1 cellular context compared by ENCODE assay signal in genomic region chr22:46507451-46508390, GRCh38.
TF ChIP-seq lines count a peak whose summit lies in the region.

No MANE protein-coding gene starts in this region.

TF ChIP-seq in H1, 55 proteins besides CTCF, POLR2A, EP300 and RAD21:
- TF ChIP-seq, protein P1, sequence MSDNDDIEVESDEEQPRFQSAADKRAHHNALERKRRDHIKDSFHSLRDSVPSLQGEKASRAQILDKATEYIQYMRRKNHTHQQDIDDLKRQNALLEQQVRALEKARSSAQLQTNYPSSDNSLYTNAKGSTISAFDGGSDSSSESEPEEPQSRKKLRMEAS (IDR thresholded peaks at IDR 0.05) = no peak
- TF ChIP-seq TCF12 (IDR thresholded peaks at IDR 0.05; ENCODE audit: low read depth, low read length) (no peak), BACH1 (IDR thresholded peaks at IDR 0.05; ENCODE audit: low read length) (no peak), TBP (IDR thresholded peaks at IDR 0.05; ENCODE audit: low read depth, low read length) (no peak), SIRT6 (IDR thresholded peaks at IDR 0.05; ENCODE audit: low read length) (no peak), CHD1 (IDR thresholded peaks at IDR 0.05; ENCODE audit: low read depth, low read length) (no peak), BCL11A (IDR thresholded peaks at IDR 0.05; ENCODE audit: low read depth in 2 of 2, low read length in 2 of 2) (no peak), CEBPB (IDR thresholded peaks at IDR 0.05; ENCODE audit: low read depth, low read length) (no peak), SAP30 (IDR thresholded peaks at IDR 0.05; ENCODE audit: insufficient read depth, insufficient replicate concordance, low read length) (no peak), RNF2 (IDR thresholded peaks at IDR 0.05; ENCODE audit: borderline replicate concordance, low read depth, low read length, missing control alignments, poor library complexity, severe bottlenecking) (no peak), TAF1 (IDR thresholded peaks at IDR 0.05; ENCODE audit: low read depth, low read length) (no peak), HDAC2 (IDR thresholded peaks at IDR 0.05; ENCODE audit: borderline replicate concordance in 1 of 2, low read depth in 2 of 2, low read length in 2 of 2) (no peak), CBX8 (IDR thresholded peaks at IDR 0.05; ENCODE audit: borderline replicate concordance, low read depth, low read length) (no peak), SP1 (IDR thresholded peaks at IDR 0.05; ENCODE audit: low read depth, low read length) (no peak)
- TF ChIP-seq, protein P2, sequence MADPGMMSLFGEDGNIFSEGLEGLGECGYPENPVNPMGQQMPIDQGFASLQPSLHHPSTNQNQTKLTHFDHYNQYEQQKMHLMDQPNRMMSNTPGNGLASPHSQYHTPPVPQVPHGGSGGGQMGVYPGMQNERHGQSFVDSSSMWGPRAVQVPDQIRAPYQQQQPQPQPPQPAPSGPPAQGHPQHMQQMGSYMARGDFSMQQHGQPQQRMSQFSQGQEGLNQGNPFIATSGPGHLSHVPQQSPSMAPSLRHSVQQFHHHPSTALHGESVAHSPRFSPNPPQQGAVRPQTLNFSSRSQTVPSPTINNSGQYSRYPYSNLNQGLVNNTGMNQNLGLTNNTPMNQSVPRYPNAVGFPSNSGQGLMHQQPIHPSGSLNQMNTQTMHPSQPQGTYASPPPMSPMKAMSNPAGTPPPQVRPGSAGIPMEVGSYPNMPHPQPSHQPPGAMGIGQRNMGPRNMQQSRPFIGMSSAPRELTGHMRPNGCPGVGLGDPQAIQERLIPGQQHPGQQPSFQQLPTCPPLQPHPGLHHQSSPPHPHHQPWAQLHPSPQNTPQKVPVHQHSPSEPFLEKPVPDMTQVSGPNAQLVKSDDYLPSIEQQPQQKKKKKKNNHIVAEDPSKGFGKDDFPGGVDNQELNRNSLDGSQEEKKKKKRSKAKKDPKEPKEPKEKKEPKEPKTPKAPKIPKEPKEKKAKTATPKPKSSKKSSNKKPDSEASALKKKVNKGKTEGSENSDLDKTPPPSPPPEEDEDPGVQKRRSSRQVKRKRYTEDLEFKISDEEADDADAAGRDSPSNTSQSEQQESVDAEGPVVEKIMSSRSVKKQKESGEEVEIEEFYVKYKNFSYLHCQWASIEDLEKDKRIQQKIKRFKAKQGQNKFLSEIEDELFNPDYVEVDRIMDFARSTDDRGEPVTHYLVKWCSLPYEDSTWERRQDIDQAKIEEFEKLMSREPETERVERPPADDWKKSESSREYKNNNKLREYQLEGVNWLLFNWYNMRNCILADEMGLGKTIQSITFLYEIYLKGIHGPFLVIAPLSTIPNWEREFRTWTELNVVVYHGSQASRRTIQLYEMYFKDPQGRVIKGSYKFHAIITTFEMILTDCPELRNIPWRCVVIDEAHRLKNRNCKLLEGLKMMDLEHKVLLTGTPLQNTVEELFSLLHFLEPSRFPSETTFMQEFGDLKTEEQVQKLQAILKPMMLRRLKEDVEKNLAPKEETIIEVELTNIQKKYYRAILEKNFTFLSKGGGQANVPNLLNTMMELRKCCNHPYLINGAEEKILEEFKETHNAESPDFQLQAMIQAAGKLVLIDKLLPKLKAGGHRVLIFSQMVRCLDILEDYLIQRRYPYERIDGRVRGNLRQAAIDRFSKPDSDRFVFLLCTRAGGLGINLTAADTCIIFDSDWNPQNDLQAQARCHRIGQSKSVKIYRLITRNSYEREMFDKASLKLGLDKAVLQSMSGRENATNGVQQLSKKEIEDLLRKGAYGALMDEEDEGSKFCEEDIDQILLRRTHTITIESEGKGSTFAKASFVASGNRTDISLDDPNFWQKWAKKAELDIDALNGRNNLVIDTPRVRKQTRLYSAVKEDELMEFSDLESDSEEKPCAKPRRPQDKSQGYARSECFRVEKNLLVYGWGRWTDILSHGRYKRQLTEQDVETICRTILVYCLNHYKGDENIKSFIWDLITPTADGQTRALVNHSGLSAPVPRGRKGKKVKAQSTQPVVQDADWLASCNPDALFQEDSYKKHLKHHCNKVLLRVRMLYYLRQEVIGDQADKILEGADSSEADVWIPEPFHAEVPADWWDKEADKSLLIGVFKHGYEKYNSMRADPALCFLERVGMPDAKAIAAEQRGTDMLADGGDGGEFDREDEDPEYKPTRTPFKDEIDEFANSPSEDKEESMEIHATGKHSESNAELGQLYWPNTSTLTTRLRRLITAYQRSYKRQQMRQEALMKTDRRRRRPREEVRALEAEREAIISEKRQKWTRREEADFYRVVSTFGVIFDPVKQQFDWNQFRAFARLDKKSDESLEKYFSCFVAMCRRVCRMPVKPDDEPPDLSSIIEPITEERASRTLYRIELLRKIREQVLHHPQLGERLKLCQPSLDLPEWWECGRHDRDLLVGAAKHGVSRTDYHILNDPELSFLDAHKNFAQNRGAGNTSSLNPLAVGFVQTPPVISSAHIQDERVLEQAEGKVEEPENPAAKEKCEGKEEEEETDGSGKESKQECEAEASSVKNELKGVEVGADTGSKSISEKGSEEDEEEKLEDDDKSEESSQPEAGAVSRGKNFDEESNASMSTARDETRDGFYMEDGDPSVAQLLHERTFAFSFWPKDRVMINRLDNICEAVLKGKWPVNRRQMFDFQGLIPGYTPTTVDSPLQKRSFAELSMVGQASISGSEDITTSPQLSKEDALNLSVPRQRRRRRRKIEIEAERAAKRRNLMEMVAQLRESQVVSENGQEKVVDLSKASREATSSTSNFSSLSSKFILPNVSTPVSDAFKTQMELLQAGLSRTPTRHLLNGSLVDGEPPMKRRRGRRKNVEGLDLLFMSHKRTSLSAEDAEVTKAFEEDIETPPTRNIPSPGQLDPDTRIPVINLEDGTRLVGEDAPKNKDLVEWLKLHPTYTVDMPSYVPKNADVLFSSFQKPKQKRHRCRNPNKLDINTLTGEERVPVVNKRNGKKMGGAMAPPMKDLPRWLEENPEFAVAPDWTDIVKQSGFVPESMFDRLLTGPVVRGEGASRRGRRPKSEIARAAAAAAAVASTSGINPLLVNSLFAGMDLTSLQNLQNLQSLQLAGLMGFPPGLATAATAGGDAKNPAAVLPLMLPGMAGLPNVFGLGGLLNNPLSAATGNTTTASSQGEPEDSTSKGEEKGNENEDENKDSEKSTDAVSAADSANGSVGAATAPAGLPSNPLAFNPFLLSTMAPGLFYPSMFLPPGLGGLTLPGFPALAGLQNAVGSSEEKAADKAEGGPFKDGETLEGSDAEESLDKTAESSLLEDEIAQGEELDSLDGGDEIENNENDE (IDR thresholded peaks at IDR 0.05; ENCODE audit: insufficient replicate concordance, low read length) = no peak
